19 cellular contexts compared by ENCODE assay signal in the genomic region with DNA sequence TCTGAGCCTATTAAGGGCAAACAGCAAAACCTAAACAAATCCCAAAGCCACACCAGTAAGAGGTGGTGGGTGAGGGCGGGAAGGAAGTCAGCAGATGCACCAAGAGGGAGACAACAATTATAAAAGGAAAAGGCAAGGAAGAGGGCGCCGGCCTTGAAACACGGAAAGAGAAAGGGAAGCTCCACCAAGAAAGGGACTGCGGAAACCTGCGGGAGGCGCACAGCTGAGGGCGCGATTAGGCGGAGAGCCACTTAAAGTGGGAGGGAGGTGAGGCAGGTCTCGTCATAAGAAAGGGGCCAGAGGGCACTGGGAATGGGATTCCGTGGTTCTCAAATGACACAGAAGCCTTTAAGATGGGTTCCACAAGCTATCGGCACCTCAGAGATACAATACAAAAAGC. TPM values are rescaled to one million over a fixed set of nuclear protein-coding genes. Genes with fewer than 3 reads are reported as not detected.
A peak's percentile ranks its signal among the peaks of the same experiment; 100 is the strongest.
DNase-seq lines count a peak whose midpoint lies in the region; ATAC-seq and TF ChIP-seq lines count a peak whose summit lies in the region.
"Had no signal": no experiment of that assay in that cellular context is flagged by ENCODE, and none has a peak within 500 bp of the region (broad histone marks: within the 10 kb centered on the region; RNA-seq: fewer than 3 reads in every experiment).

No MANE protein-coding gene starts in this region.

- intact Hi-C loops in cardiac septum (cut with DNase I): no loop called here
- intact Hi-C loops in left ventricle myocardium superior (cut with micrococcal nuclease): no loop called here

- no peak for TF ChIP-seq CTCF in glutamatergic neuron (IDR thresholded peaks at IDR 0.05; ENCODE audit: partially characterized antibody, unreplicated experiment)
- no peak for TF ChIP-seq CTCF in osteocyte (IDR thresholded peaks at IDR 0.05)

- H3K9me3 Mint-ChIP-seq in glutamatergic neuron (ENCODE audit: unreplicated experiment): peaks cover 2% of the 10 kb centered on the region
- peaks cover 27% of the 10 kb centered on the region for H3K9me3 Mint-ChIP-seq in osteocyte (ENCODE audit: unreplicated experiment)

- peak; percentile 6 for DNase-seq in cardiac septum (ENCODE audit: low spot score)
- DNase-seq in left ventricle myocardium superior: no peak
- no peak for DNase-seq in glutamatergic neuron
- DNase-seq in osteocyte (ENCODE audit: extremely low spot score, unreplicated experiment): peak; percentile 64
- DNase-seq in NCI-H1105 treated with DMSO at 0.1 percent for 48 hours (lab: John Stamatoyannopoulos, UW): no peak
- DNase-seq in epidermal melanocyte (ENCODE audit: insufficient read length, low spot score): no peak
- DNase-seq: AML-193; Calu3; CD8-positive, alpha-beta T cell; DMS79 treated with DMSO at 0.1 percent for 48 hours; GF-D8; GM23248; HFFc6 had no signal

- H3K4me3 Mint-ChIP-seq in glutamatergic neuron (ENCODE audit: unreplicated experiment): no peak overlapping the region
- no peak overlapping the region for H3K4me3 Mint-ChIP-seq in osteocyte (ENCODE audit: unreplicated experiment)
- H3K4me3 Mint-ChIP-seq: CD8-positive, alpha-beta T cell; HFFc6; IgD-negative memory B cell had no signal

- peak overlapping the region; percentile 38 for H3K27ac Mint-ChIP-seq in glutamatergic neuron (ENCODE audit: unreplicated experiment)
- H3K27ac Mint-ChIP-seq in osteocyte (ENCODE audit: unreplicated experiment): no peak overlapping the region
- H3K27ac Mint-ChIP-seq: CD8-positive, alpha-beta T cell; HFFc6 had no signal

- H3K36me3 Mint-ChIP-seq in glutamatergic neuron (ENCODE audit: unreplicated experiment) (peaks cover 47% of the 10 kb centered on the region), osteocyte (ENCODE audit: unreplicated experiment) (peaks cover 82% of the 10 kb centered on the region)

- H3K27me3 Mint-ChIP-seq in glutamatergic neuron (ENCODE audit: unreplicated experiment) (peaks cover 5% of the 10 kb centered on the region), osteocyte (ENCODE audit: unreplicated experiment) (no peaks in the 10 kb centered on the region)
- H3K27me3 Mint-ChIP-seq: IgD-negative memory B cell had no signal

- ATAC-seq in left ventricle myocardium superior (no peak), GM18520 (IDR thresholded peaks at IDR 0.05; ENCODE audit: unreplicated experiment) (no peak), HG03571 (IDR thresholded peaks at IDR 0.05; ENCODE audit: unreplicated experiment) (no peak)
- ATAC-seq: A549; CD8-positive, alpha-beta T cell; HCT116; HepG2 had no signal

- H3K4me1 Mint-ChIP-seq in glutamatergic neuron (ENCODE audit: low read depth, unreplicated experiment) (peaks cover 9% of the 10 kb centered on the region), osteocyte (ENCODE audit: unreplicated experiment) (no peaks in the 10 kb centered on the region)

RNA-seq across cellular contexts. Expression of a gene that starts 42.9 kb away (rescaled TPM):
- total RNA-seq in cardiac septum (48.3 TPM), left ventricle myocardium superior (54.5 TPM), glutamatergic neuron (ENCODE audit: unreplicated experiment) (102 TPM), osteocyte (57.1 and 62.2 TPM in 2 replicates)

RNA-seq across cellular contexts. Expression of a gene that starts 47.7 kb away (rescaled TPM):
- total RNA-seq in cardiac septum (23.7 TPM), left ventricle myocardium superior (30.1 TPM), glutamatergic neuron (ENCODE audit: unreplicated experiment) (41.2 TPM), osteocyte (34.3 and 35.6 TPM in 2 replicates)

RNA-seq across cellular contexts. Expression of a gene that starts 50.5 kb away (rescaled TPM):
- total RNA-seq in cardiac septum (6.6 TPM), left ventricle myocardium superior (7.7 TPM), glutamatergic neuron (ENCODE audit: unreplicated experiment) (19.1 TPM), osteocyte (21.8 and 23.2 TPM in 2 replicates)

Comparison
In these comparisons a context has a peak if more than half of its experiments do, and no peak if none do; other contexts are left out.
1. DNase-seq: peak in cardiac septum (single experiment) and osteocyte (single experiment); none in left ventricle myocardium superior (single experiment), glutamatergic neuron (single experiment), NCI-H1105 treated with DMSO at 0.1 percent for 48 hours (single experiment) and epidermal melanocyte (single experiment).